21 cellular contexts compared by ENCODE assay signal in the genomic region with DNA sequence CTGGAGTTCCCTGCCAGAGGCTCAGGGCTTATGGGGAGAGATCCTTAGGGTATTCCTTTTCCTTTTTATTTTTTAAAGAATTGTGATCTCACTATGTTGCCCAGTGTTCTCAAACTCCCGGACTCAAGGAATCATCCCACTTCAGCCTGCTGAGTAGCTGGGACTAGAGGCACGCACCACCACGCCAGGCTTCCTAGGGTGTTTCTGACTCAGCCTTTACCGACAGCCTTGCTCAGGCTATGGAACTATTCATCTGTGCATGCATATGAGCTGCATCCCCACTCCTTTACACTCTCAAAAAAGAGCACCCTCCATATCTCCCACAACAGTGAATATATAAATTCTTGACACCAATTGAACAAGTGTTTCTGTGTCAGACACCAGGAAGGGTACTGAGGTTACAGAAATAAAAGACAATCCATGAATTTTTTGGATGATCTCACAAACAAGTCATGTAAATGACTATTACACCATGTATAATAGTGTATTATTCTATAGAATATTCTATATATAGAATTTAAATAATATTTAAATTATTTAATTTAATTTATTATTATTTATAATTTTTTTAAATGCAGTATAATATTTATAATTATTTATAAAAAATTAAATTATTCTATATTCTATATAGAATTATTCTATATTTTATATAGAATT. TPM values are rescaled to one million over a fixed set of nuclear protein-coding genes. Genes with fewer than 3 reads are reported as not detected.
A peak's percentile ranks its signal among the peaks of the same experiment; 100 is the strongest.
DNase-seq lines count a peak whose midpoint lies in the region; ATAC-seq and TF ChIP-seq lines count a peak whose summit lies in the region.
"Had no signal": no experiment of that assay in that cellular context is flagged by ENCODE, and none has a peak within 500 bp of the region (broad histone marks: within the 10 kb centered on the region; RNA-seq: fewer than 3 reads in every experiment).

No MANE protein-coding gene starts in this region.

- CTCF ChIA-PET in HCT116 (lab: Charles Lee): no interaction called here
- CTCF ChIA-PET in WTC11 (lab: Charles Lee): interaction anchor here (3.2 kb wide), 1 partner anchor 24 kb away, joined by 12 read pairs; no protein-coding TSS in a partner anchor

- H3K4me1 ChIP-seq in HCT116 (ENCODE audit: control insufficient read depth in 1 of 2, insufficient read depth in 2 of 2, low read length in 2 of 2) (peaks cover 3 to 18% of the 10 kb centered on the region in 2 experiments; a peak in 3 of 4 replicates), HAP-1 (no peaks in the 10 kb centered on the region)
- H3K4me1 ChIP-seq: parathyroid adenoma, right lobe of liver had no signal

- H3K9ac ChIP-seq in HCT116 (ENCODE audit: low read length): no peak overlapping the region
- H3K9ac ChIP-seq: parathyroid adenoma had no signal

- H4K20me1 ChIP-seq in HCT116 (ENCODE audit: insufficient read depth): no peaks in the 10 kb centered on the region

- POLR2A ChIA-PET in HCT116 (lab: Charles Lee): no interaction called here
- POLR2A ChIA-PET in WTC11 (lab: Charles Lee): no interaction called here

- H2AFZ ChIP-seq in HCT116 (ENCODE audit: low read depth, low read length, poor library complexity, severe bottlenecking): peak overlapping the region; percentile 80
- H2AFZ ChIP-seq: parathyroid adenoma had no signal

- no peak overlapping the region for H3K27ac Mint-ChIP-seq in WTC11
- H3K27ac Mint-ChIP-seq: activated CD4-positive, alpha-beta T cell treated with anti-CD3 and anti-CD28 coated beads, Interleukin-2, amount 10 ng/mL, durations not matched to agents 7 days and 5 days; activated naive CD8-positive, alpha-beta T cell treated with anti-CD3 and anti-CD28 coated beads, Interleukin-2, amount 10 ng/mL, durations not matched to agents 7 days and 5 days; activated T-helper 17 cell treated with anti-CD3 and anti-CD28 coated beads, Interleukin-2, amount 50 U/mL, for 72 hours had no signal

- no peak overlapping the region for H3K4me2 ChIP-seq in HCT116 (ENCODE audit: low read length)

- H3K27me3 ChIP-seq in HCT116 (ENCODE audit: insufficient read depth, low read length) (no peaks in the 10 kb centered on the region), HAP-1 (ENCODE audit: low read depth) (0 out of 2 replicates have a peak, but pooled peaks cover 1% of the 10 kb centered on the region)
- H3K27me3 ChIP-seq: foreskin keratinocyte, right lobe of liver had no signal

- DNase-seq in HCT116 (ENCODE audit: low read depth, low spot score): no peak
- no peak for DNase-seq in WTC11 (ENCODE audit: low spot score)
- peak; percentile 55 for DNase-seq in fibroblast of the aortic adventitia (ENCODE audit: low read depth)
- DNase-seq in stromal cell of bone marrow (ENCODE audit: low read depth): peak; percentile 16
- DNase-seq in activated CD4-positive, CD25-positive, alpha-beta regulatory T cell (lab: John Stamatoyannopoulos, UW): no peak
- DNase-seq in HAP-1 (ENCODE audit: low spot score in 2 of 2): no peak
- DNase-seq: activated CD4-positive, alpha-beta T cell treated with anti-CD3 and anti-CD28 coated beads, Interleukin-2, amount 10 ng/mL, durations not matched to agents 7 days and 5 days; activated naive CD8-positive, alpha-beta T cell treated with anti-CD3 and anti-CD28 coated beads, Interleukin-2, amount 10 ng/mL, durations not matched to agents 7 days and 5 days; CD8-positive, alpha-beta memory T cell; DMS79; kidney glomerular epithelial cell; NCI-H1417; NCI-H2171 treated with DMSO at 0.1 percent for 48 hours; right lobe of liver; SHP77; stimulated activated CD4-positive, alpha-beta T cell treated with anti-CD3 and anti-CD28 coated beads, Interleukin-15, amount 100 ng/mL, for 24 hours; substantia nigra had no signal

- intact Hi-C loops in HCT116 (cut with micrococcal nuclease): no loop called here

- peaks cover 6% of the 10 kb centered on the region; the same call in 1 of the 2 replicates for H3K27me3 Mint-ChIP-seq in WTC11 (ENCODE audit: low read depth)
- H3K27me3 Mint-ChIP-seq: activated CD4-positive, alpha-beta T cell treated with anti-CD3 and anti-CD28 coated beads, Interleukin-2, amount 10 ng/mL, durations not matched to agents 7 days and 5 days; activated T-helper 17 cell treated with anti-CD3 and anti-CD28 coated beads, Interleukin-2, amount 50 U/mL, for 72 hours had no signal

- H3K27ac ChIP-seq in HCT116 (ENCODE audit: low read depth, low read length): no peak overlapping the region
- H3K27ac ChIP-seq: foreskin keratinocyte, parathyroid adenoma, right lobe of liver had no signal

- H3K4me3 Mint-ChIP-seq in WTC11: no peak overlapping the region
- H3K4me3 Mint-ChIP-seq: activated CD4-positive, alpha-beta T cell treated with anti-CD3 and anti-CD28 coated beads, Interleukin-2, amount 10 ng/mL, durations not matched to agents 7 days and 5 days; activated naive CD8-positive, alpha-beta T cell treated with anti-CD3 and anti-CD28 coated beads, Interleukin-2, amount 10 ng/mL, durations not matched to agents 7 days and 5 days; activated T-helper 17 cell treated with anti-CD3 and anti-CD28 coated beads, Interleukin-2, amount 50 U/mL, for 72 hours; CD8-positive, alpha-beta memory T cell had no signal

- ATAC-seq in HCT116 (no peak), WTC11 (no peak), HG02571 (IDR thresholded peaks at IDR 0.05; ENCODE audit: unreplicated experiment) (no peak)
- ATAC-seq: activated T-helper 17 cell treated with anti-CD3 and anti-CD28 coated beads, Interleukin-2, amount 50 U/mL, for 72 hours; foreskin keratinocyte; right lobe of liver had no signal

- BruUV-seq in HCT116 (replicated peaks; lab: Mats Ljungman, UMichigan): no TSS peak

- TF ChIP-seq CTCF in HCT116 (IDR thresholded peaks at IDR 0.05 in 2 of 3, conservative IDR thresholded peaks at IDR 0.05 in 1 of 3; ENCODE audit: borderline replicate concordance in 1 of 3, insufficient read depth in 1 of 3, low read depth in 2 of 3, low read length in 2 of 3) (no peak), WTC11 (IDR thresholded peaks at IDR 0.05) (no peak), fibroblast of the aortic adventitia (IDR thresholded peaks at IDR 0.05; ENCODE audit: insufficient read depth, low read length) (no peak)

- H3K9me3 ChIP-seq in HCT116 (ENCODE audit: control insufficient read depth in 1 of 2, insufficient read depth in 1 of 2, low read depth in 1 of 2, low read length in 2 of 2) (no peaks in the 10 kb centered on the region), HAP-1 (no peaks in the 10 kb centered on the region)

- H3K9me3 Mint-ChIP-seq in WTC11: peaks cover 15% of the 10 kb centered on the region
- H3K9me3 Mint-ChIP-seq: activated T-helper 17 cell treated with anti-CD3 and anti-CD28 coated beads, Interleukin-2, amount 50 U/mL, for 72 hours had no signal

- peaks cover 7% of the 10 kb centered on the region for H3K36me3 Mint-ChIP-seq in WTC11
- H3K36me3 Mint-ChIP-seq: activated naive CD8-positive, alpha-beta T cell treated with anti-CD3 and anti-CD28 coated beads, Interleukin-2, amount 10 ng/mL, durations not matched to agents 7 days and 5 days had no signal

- no peak overlapping the region for H3K4me3 ChIP-seq in HCT116 (replicated peaks in 1 of 2; ENCODE audit: low read depth in 1 of 2, low read length in 2 of 2)
- H3K4me3 ChIP-seq in fibroblast of the aortic adventitia (ENCODE audit: low read depth, low read length): peak overlapping the region; percentile 16
- H3K4me3 ChIP-seq in HAP-1: no peak overlapping the region
- H3K4me3 ChIP-seq: right lobe of liver had no signal

- no peaks in the 10 kb centered on the region for H3K9me2 ChIP-seq in HCT116 (ENCODE audit: insufficient read depth)

- H3K36me3 ChIP-seq in HCT116 (ENCODE audit: control insufficient read depth in 1 of 2, insufficient read depth in 2 of 2, low read length in 2 of 2): no peaks in the 10 kb centered on the region
- no peaks in the 10 kb centered on the region for H3K36me3 ChIP-seq in HAP-1 (replicated peaks)
- H3K36me3 ChIP-seq: right lobe of liver had no signal

- TF ChIP-seq RAD21 in HCT116 (IDR thresholded peaks at IDR 0.05; ENCODE audit: low read depth): no peak

- in situ Hi-C loops in HAP-1 (cut with MboI; ENCODE audit: low sequenced_read_pairs): no loop called here

- H3K4me1 Mint-ChIP-seq in WTC11: no peaks in the 10 kb centered on the region
- H3K4me1 Mint-ChIP-seq: activated naive CD8-positive, alpha-beta T cell treated with anti-CD3 and anti-CD28 coated beads, Interleukin-2, amount 10 ng/mL, durations not matched to agents 7 days and 5 days had no signal

- RAD21 ChIA-PET in HCT116 (lab: Charles Lee; ENCODE audit: low non-redundant PET in 1 of 2, low total read pairs in 2 of 2, uncharacterized antibody in 2 of 2, unreplicated experiment in 2 of 2): no interaction called here

- no peaks in the 10 kb centered on the region for H3K79me2 ChIP-seq in HCT116 (ENCODE audit: insufficient read depth, low read length)
- H3K79me2 ChIP-seq: parathyroid adenoma had no signal

- TF ChIP-seq POLR2A in HCT116 (IDR thresholded peaks at IDR 0.05; ENCODE audit: borderline replicate concordance, extremely low read depth, insufficient read depth, insufficient read length): no peak

TF ChIP-seq in HCT116, 20 proteins besides CTCF, POLR2A, EP300 and RAD21:
- no peak for TF ChIP-seq EZH2 (IDR thresholded peaks at IDR 0.05)
- no peak for TF ChIP-seq ZFX (IDR thresholded peaks at IDR 0.05)
- TF ChIP-seq YY1 (IDR thresholded peaks at IDR 0.05; ENCODE audit: extremely low read depth, insufficient replicate concordance, low read depth, low read length): no peak
- no peak for TF ChIP-seq ELF1 (IDR thresholded peaks at IDR 0.05; ENCODE audit: borderline replicate concordance, low read depth)
- TF ChIP-seq JUND (IDR thresholded peaks at IDR 0.05): no peak
- TF ChIP-seq EZH2phosphoT487 (IDR thresholded peaks at IDR 0.05; ENCODE audit: borderline replicate concordance): no peak

TF ChIP-seq in WTC11, 78 proteins besides CTCF, POLR2A, EP300 and RAD21 (continues in another document):
- TF ChIP-seq CREM (CRISPR knock-in tag; IDR thresholded peaks at IDR 0.05) (no peak), HMGXB4 (CRISPR knock-in tag; IDR thresholded peaks at IDR 0.05) (no peak), SOX15 (CRISPR knock-in tag; IDR thresholded peaks at IDR 0.05) (no peak)

RNA-seq across cellular contexts. Expression of gene UBR2, which starts 40.5 kb away (rescaled TPM):
- total RNA-seq in HCT116 (2021; ENCODE audit: unreplicated experiment) (20.5 TPM), WTC11 (2021) (16.4 to 18.8 TPM (median 17.1 TPM) in 3 replicates), fibroblast of the aortic adventitia (ENCODE audit: low replicate concordance) (28.9 and 35.9 TPM in 2 replicates)
- 6.5 and 7.8 TPM in 2 replicates for polyA plus RNA-seq in HCT116 (2012)

Comparison
In these comparisons a context has a peak if more than half of its experiments do, and no peak if none do; other contexts are left out.
1. DNase-seq: peak in fibroblast of the aortic adventitia (single experiment) and stromal cell of bone marrow (single experiment); none in HCT116 (single experiment), WTC11 (single experiment), activated CD4-positive, CD25-positive, alpha-beta regulatory T cell (0 of 4) and HAP-1 (0 of 2).